In the genomic region with DNA sequence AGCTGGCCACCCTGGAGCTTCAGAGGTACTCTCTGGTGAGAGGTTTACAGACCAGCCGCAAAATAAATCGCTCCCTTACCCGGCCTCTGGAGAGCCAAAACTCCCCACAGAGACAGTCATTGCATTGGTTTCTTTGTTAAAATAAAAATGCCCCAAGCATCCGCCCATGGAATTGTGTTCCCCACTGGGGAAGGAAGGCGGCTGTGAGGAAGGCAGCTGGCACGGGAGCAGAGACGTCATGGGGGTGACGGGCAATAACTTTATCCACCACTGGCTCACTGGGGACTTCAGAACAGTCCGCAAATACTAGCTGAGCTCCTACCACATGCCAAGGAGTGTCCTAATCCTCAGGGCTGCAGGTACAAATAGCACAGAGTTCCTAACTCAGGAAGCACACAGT, we compare ENCODE assay signal across 22 cellular contexts.
DNase-seq lines count a peak whose midpoint lies in the region; ATAC-seq and TF ChIP-seq lines count a peak whose summit lies in the region.
"Had no signal": no experiment of that assay in that cellular context is flagged by ENCODE, and none has a peak within 500 bp of the region (broad histone marks: within the 10 kb centered on the region; RNA-seq: fewer than 3 reads in every experiment).

No MANE protein-coding gene starts in this region.

- no peak for TF ChIP-seq CTCF in right atrium auricular region (IDR thresholded peaks at IDR 0.05)
- no peak for TF ChIP-seq CTCF in lower lobe of right lung (IDR thresholded peaks at IDR 0.05)
- TF ChIP-seq CTCF in ovary (IDR thresholded peaks at IDR 0.05), result no peak

- no peaks in the 10 kb centered on the region for H3K36me3 Mint-ChIP-seq in T-cell
- H3K36me3 Mint-ChIP-seq: CD14-positive monocyte; CD4-positive, alpha-beta memory T cell had no signal

- no peak overlapping the region for H3K27ac ChIP-seq in right atrium auricular region
- H3K27ac ChIP-seq in lower lobe of right lung, result peak overlapping the region; percentile 58
- no peak overlapping the region for H3K27ac ChIP-seq in ovary
- H3K27ac ChIP-seq: 22Rv1, A549, BLaER1 had no signal

- no peak for TF ChIP-seq EP300 in ovary (IDR thresholded peaks at IDR 0.05)

- H3K27me3 Mint-ChIP-seq in T-cell, result peaks cover 24 to 25% of the 10 kb centered on the region in 2 donors

- H3K27me3 ChIP-seq in right atrium auricular region (no peaks in the 10 kb centered on the region), lower lobe of right lung (ENCODE audit: low read depth) (peaks cover 5% of the 10 kb centered on the region), ovary (no peaks in the 10 kb centered on the region)

- no peaks in the 10 kb centered on the region for H3K9me3 ChIP-seq in right atrium auricular region
- no peaks in the 10 kb centered on the region for H3K9me3 ChIP-seq in lower lobe of right lung
- no peaks in the 10 kb centered on the region for H3K9me3 ChIP-seq in ovary
- H3K9me3 ChIP-seq: BLaER1 had no signal

- POLR2A ChIA-PET in T-cell (lab: Charles Lee), result no interaction called here

- WGBS in ovary, 3 donors, result 67 to 78% (median 75%) methylated on average over 9 of the region's 9 CpGs

- no peak for TF ChIP-seq POLR2A in ovary (IDR thresholded peaks at IDR 0.05)

- H3K4me1 Mint-ChIP-seq in T-cell, result no peaks in the 10 kb centered on the region
- H3K4me1 Mint-ChIP-seq: CD14-positive monocyte; CD4-positive, alpha-beta memory T cell had no signal

- DNase-seq in right atrium auricular region (ENCODE audit: low spot score) (peak; percentile 23), cardiac septum (ENCODE audit: low spot score) (no peak), lower lobe of right lung (no peak), posterior vena cava (ENCODE audit: low spot score) (peak; percentile 46), ovary (no peak), NCI-H526 (lab: John Stamatoyannopoulos, UW) (no peak), T-cell (no peak)
- DNase-seq: AML-193; CD4-positive, alpha-beta memory T cell; DMS153; DMS79; GDM1; GOT3; H7; HFFc6 had no signal

- H3K9me3 Mint-ChIP-seq in T-cell, result peaks cover 0 to under 1% (median 0%) of the 10 kb centered on the region in 3 donors
- H3K9me3 Mint-ChIP-seq: HFFc6 had no signal

- H3K4me3 ChIP-seq in right atrium auricular region, result no peak overlapping the region
- H3K4me3 ChIP-seq in lower lobe of right lung, result no peak overlapping the region
- no peak overlapping the region for H3K4me3 ChIP-seq in ovary
- H3K4me3 ChIP-seq: A549, BLaER1 had no signal

- H3K36me3 ChIP-seq in right atrium auricular region (no peaks in the 10 kb centered on the region), lower lobe of right lung (no peaks in the 10 kb centered on the region), ovary (no peaks in the 10 kb centered on the region)
- H3K36me3 ChIP-seq: BLaER1 had no signal

- H3K4me1 ChIP-seq in right atrium auricular region, result no peaks in the 10 kb centered on the region
- H3K4me1 ChIP-seq in lower lobe of right lung, result peaks cover 7% of the 10 kb centered on the region
- H3K4me1 ChIP-seq in ovary (ENCODE audit: insufficient read depth), result no peaks in the 10 kb centered on the region
- H3K4me1 ChIP-seq: A549, BLaER1 had no signal

- intact Hi-C loops in cardiac septum (cut with DNase I) (no loop called here), lower lobe of right lung (cut with DNase I) (no loop called here), posterior vena cava (cut with DNase I) (no loop called here), ovary (cut with DNase I) (no loop called here)

- ATAC-seq in lower lobe of right lung, result no peak
- ATAC-seq in HG02885 (IDR thresholded peaks at IDR 0.05; ENCODE audit: poor library complexity, unreplicated experiment), result no peak
- no peak for ATAC-seq in T-cell (replicated peaks in 1 of 4)
- ATAC-seq: A549, HCT116, HepG2 had no signal

- CTCF ChIA-PET in T-cell (lab: Charles Lee), result no interaction called here

- no peak overlapping the region for H3K4me3 Mint-ChIP-seq in T-cell
- H3K4me3 Mint-ChIP-seq: CD14-positive monocyte; CD4-positive, alpha-beta memory T cell; HFFc6 had no signal

- no peak overlapping the region for H3K27ac Mint-ChIP-seq in T-cell
- H3K27ac Mint-ChIP-seq: CD14-positive monocyte; CD4-positive, alpha-beta memory T cell; HFFc6 had no signal

Comparison
In these comparisons a context has a peak if more than half of its experiments do, and no peak if none do; other contexts are left out.
1. DNase-seq: peak in right atrium auricular region (single experiment) and posterior vena cava (single experiment); none in cardiac septum (single experiment), lower lobe of right lung (single experiment), ovary (0 of 5), NCI-H526 (0 of 2) and T-cell (0 of 34).